Comparison of ENCODE assay signal across 15 cellular contexts in the genomic region with DNA sequence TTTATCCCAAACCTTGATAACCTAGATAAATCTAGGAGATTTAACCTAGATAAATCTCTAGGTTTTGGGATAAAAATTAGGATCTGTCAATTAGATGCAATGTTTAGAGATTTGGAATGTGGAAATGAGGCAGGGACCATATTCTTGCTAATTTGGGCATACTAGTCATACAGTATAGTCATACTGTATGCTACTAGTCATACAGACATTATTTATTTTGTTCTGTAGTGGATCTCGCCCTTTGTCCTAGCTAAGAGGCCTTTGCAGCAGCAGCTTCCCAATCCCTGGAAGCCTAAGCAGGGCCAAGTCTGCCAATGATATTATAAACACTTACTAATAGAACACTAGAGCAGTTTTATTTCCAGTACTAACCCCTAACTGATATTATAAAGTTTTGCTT.
"Had no signal": no experiment of that assay in that cellular context is flagged by ENCODE, and none has a peak within 500 bp of the region (broad histone marks: within the 10 kb centered on the region; RNA-seq: fewer than 3 reads in every experiment).

No MANE protein-coding gene starts in this region.

- H3K4me1 ChIP-seq: ascending aorta, heart left ventricle, left lung, transverse colon had no signal

- H3K27me3 ChIP-seq: ascending aorta, heart left ventricle, left lung, transverse colon had no signal

- H3K27ac ChIP-seq: ascending aorta, coronary artery, epithelial cell of prostate, heart left ventricle, left lung, transverse colon had no signal

- H3K4me1 Mint-ChIP-seq: stimulated activated memory B cell treated with anti-CD40 and anti-IgM and Interleukin-4, amounts not matched to agents 10 μg/mL and 1 μg/mL and 100 μg/mL, for 72 hours had no signal

- H3K27ac Mint-ChIP-seq: natural killer cell; progenitor cell of endocrine pancreas; stimulated activated memory B cell treated with anti-CD40 and anti-IgM and Interleukin-4, amounts not matched to agents 10 μg/mL and 1 μg/mL and 100 μg/mL, for 72 hours had no signal

- ATAC-seq: heart left ventricle; left lung; natural killer cell; right cardiac atrium; stimulated activated memory B cell treated with anti-CD40 and anti-IgM and Interleukin-4, amounts not matched to agents 10 μg/mL and 1 μg/mL and 100 μg/mL, for 72 hours had no signal

- H3K36me3 ChIP-seq: ascending aorta, heart left ventricle, left lung, transverse colon had no signal

- H3K27me3 Mint-ChIP-seq: progenitor cell of endocrine pancreas; stimulated activated memory B cell treated with anti-CD40 and anti-IgM and Interleukin-4, amounts not matched to agents 10 μg/mL and 1 μg/mL and 100 μg/mL, for 72 hours had no signal

- DNase-seq: activated naive CD4-positive, alpha-beta T cell; effector CD8-positive, alpha-beta T cell; foreskin melanocyte; heart left ventricle; islet precursor cell; left lung; natural killer cell; right cardiac atrium; substantia nigra; transverse colon had no signal

- H3K4me3 ChIP-seq: ascending aorta, coronary artery, heart left ventricle, left lung, transverse colon had no signal

- H3K4me3 Mint-ChIP-seq: natural killer cell; stimulated activated memory B cell treated with anti-CD40 and anti-IgM and Interleukin-4, amounts not matched to agents 10 μg/mL and 1 μg/mL and 100 μg/mL, for 72 hours had no signal
